Comparison of ENCODE assay signal across 8 cellular contexts in genomic region chr19:44401108-44401786, GRCh38. TPM values are rescaled to one million over a fixed set of nuclear protein-coding genes. Genes with fewer than 3 reads are reported as not detected.
DNase-seq lines count a peak whose midpoint lies in the region; ATAC-seq and TF ChIP-seq lines count a peak whose summit lies in the region.

ZNF285 (minus strand) TSS chr19:44401608; CDS start chr19:44397213, 4,395 bp downstream.

- H3K27ac ChIP-seq in suprapubic skin = no peak within 1 kb of the TSS

- H3K4me3 Mint-ChIP-seq in IgD-negative memory B cell = peak within 1 kb of the TSS; percentile 87 to 97 (median 94)

- peaks cover 4 to 6% (median 5%) of the 10 kb centered on the region in 3 donors for H3K4me1 Mint-ChIP-seq in IgD-negative memory B cell

- under 1% methylated on average over 38 of the region's 38 CpGs for WGBS in suprapubic skin

- H3K27me3 ChIP-seq in suprapubic skin = no peaks in the 10 kb centered on the region

- H3K4me1 ChIP-seq in suprapubic skin = peaks cover 9% of the 10 kb centered on the region

- peaks cover 4% of the 10 kb centered on the region for H3K36me3 Mint-ChIP-seq in IgD-negative memory B cell

- TF ChIP-seq EP300 in suprapubic skin (IDR thresholded peaks at IDR 0.05) = no peak

- H3K9me3 ChIP-seq in suprapubic skin = peaks cover 10% of the 10 kb centered on the region

- H3K27me3 Mint-ChIP-seq in IgD-negative memory B cell = no peaks in the 10 kb centered on the region

- DNase-seq in Daoy (ENCODE audit: low read depth) = peak; percentile 97
- peak; percentile 36 for DNase-seq in activated T-helper 9 cell treated with anti-CD3 and anti-CD28 coated beads, Interleukin-2, amount 50 U/mL, for 16 hours (ENCODE audit: low read depth)
- DNase-seq in germinal center (ENCODE audit: low spot score) = peak; percentile 84
- no peak for DNase-seq in occipital lobe (lab: John Stamatoyannopoulos, UW)
- DNase-seq in suprapubic skin (ENCODE audit: low spot score in 2 of 2) = peak; percentile 78 to 89
- DNase-seq in NCI-H1417 treated with DMSO at 0.1 percent for 48 hours (lab: John Stamatoyannopoulos, UW) = no peak

- peaks cover 4 to 33% (median 15%) of the 10 kb centered on the region in 3 donors for H3K9me3 Mint-ChIP-seq in IgD-negative memory B cell

- H3K36me3 ChIP-seq in suprapubic skin = no peaks in the 10 kb centered on the region

- peak within 1 kb of the TSS; percentile 7 to 95 (median 52) for H3K27ac Mint-ChIP-seq in IgD-negative memory B cell

- TF ChIP-seq POLR2A in suprapubic skin (IDR thresholded peaks at IDR 0.05) = no peak

- ATAC-seq in HG03159 (IDR thresholded peaks at IDR 0.05; ENCODE audit: unreplicated experiment) = no peak

- no peak for TF ChIP-seq CTCF in suprapubic skin (IDR thresholded peaks at IDR 0.05)

- H3K4me3 ChIP-seq in suprapubic skin = peak within 1 kb of the TSS; percentile 45

RNA-seq across cellular contexts. Expression of gene ZNF285, which starts in this region (rescaled TPM):
- 1.9 and 3.0 TPM in 2 replicates for total RNA-seq in Daoy (2014; rRNA removed; shearing (Covaris generic))
- polyA plus RNA-seq in IgD-negative memory B cell = 2.1 TPM
- total RNA-seq in occipital lobe = 36.3 TPM
- 1 to 10 TPM in 1 of 4 donors, under 1 TPM in 3; 0.21 to 2.8 (median 0.68) TPM for total RNA-seq in suprapubic skin

Comparison
In these comparisons a context has a peak if more than half of its experiments do, and no peak if none do; other contexts are left out.
1. DNase-seq: peak in Daoy (single experiment), activated T-helper 9 cell treated with anti-CD3 and anti-CD28 coated beads, Interleukin-2, amount 50 U/mL, for 16 hours (single experiment), germinal center (single experiment) and suprapubic skin (2 of 2); none in occipital lobe (single experiment) and NCI-H1417 treated with DMSO at 0.1 percent for 48 hours (single experiment).